ENCODE assay signal across 11 cellular contexts in genomic region chr16:77043076-77043475, GRCh38.
A peak's percentile ranks its signal among the peaks of the same experiment; 100 is the strongest.
DNase-seq lines count a peak whose midpoint lies in the region; ATAC-seq and TF ChIP-seq lines count a peak whose summit lies in the region.
"Had no signal": no experiment of that assay in that cellular context is flagged by ENCODE, and none has a peak within 500 bp of the region (broad histone marks: within the 10 kb centered on the region; RNA-seq: fewer than 3 reads in every experiment).

No MANE protein-coding gene starts in this region.

- intact Hi-C loops in activated naive CD4-positive, alpha-beta T cell treated with anti-CD3 and anti-CD28 coated beads for 36 hours (cut with micrococcal nuclease): loop anchor here (1.0 kb wide), 2 partner anchors 126 to 1254 kb away; no protein-coding TSS in a partner anchor

- DNase-seq in DMS53 (lab: John Stamatoyannopoulos, UW): peak; percentile 24
- peak; percentile 23 for DNase-seq in LNCaP clone FGC (ENCODE audit: low read depth)
- DNase-seq in SK-N-DZ (ENCODE audit: low spot score): peak; percentile 39
- peak; percentile 24 for DNase-seq in iris pigment epithelial cell (ENCODE audit: low read depth)
- no peak for DNase-seq in 8988T
- DNase-seq in activated naive CD4-positive, alpha-beta T cell treated with anti-CD3 and anti-CD28 coated beads for 36 hours: no peak
- DNase-seq: caudate nucleus had no signal

- H3K27ac Mint-ChIP-seq in activated naive CD4-positive, alpha-beta T cell treated with anti-CD3 and anti-CD28 coated beads for 36 hours: no peak overlapping the region
- H3K27ac Mint-ChIP-seq: T-helper 2 cell treated with Interferon-gamma antibody and Interleukin-4, amounts not matched to agents 5 μg/mL and 100 μg/mL, for 36 hours had no signal

- peak; percentile 73 for TF ChIP-seq CTCF in LNCaP clone FGC (IDR thresholded peaks at IDR 0.05; ENCODE audit: control insufficient read depth, extremely low read depth, insufficient read depth)

- no peaks in the 10 kb centered on the region for H3K4me1 Mint-ChIP-seq in activated naive CD4-positive, alpha-beta T cell treated with anti-CD3 and anti-CD28 coated beads for 36 hours (ENCODE audit: low read depth)

- no peak overlapping the region for H3K4me3 ChIP-seq in LNCaP clone FGC (ENCODE audit: low read depth, low read length)
- H3K4me3 ChIP-seq: lung had no signal

- ATAC-seq in HG03469 (IDR thresholded peaks at IDR 0.05; ENCODE audit: unreplicated experiment): no peak
- ATAC-seq in GM18519 (IDR thresholded peaks at IDR 0.05; ENCODE audit: low FRiP score, unreplicated experiment): no peak

- no peaks in the 10 kb centered on the region for H3K36me3 Mint-ChIP-seq in activated naive CD4-positive, alpha-beta T cell treated with anti-CD3 and anti-CD28 coated beads for 36 hours (ENCODE audit: low read depth)

- peaks cover 2% of the 10 kb centered on the region for H3K9me3 Mint-ChIP-seq in activated naive CD4-positive, alpha-beta T cell treated with anti-CD3 and anti-CD28 coated beads for 36 hours
- H3K9me3 Mint-ChIP-seq: T-helper 2 cell treated with Interferon-gamma antibody and Interleukin-4, amounts not matched to agents 5 μg/mL and 100 μg/mL, for 36 hours had no signal

- CTCF ChIA-PET in activated naive CD4-positive, alpha-beta T cell treated with anti-CD3 and anti-CD28 coated beads for 36 hours (lab: Charles Lee): no interaction called here

- no peak overlapping the region for H3K4me3 Mint-ChIP-seq in activated naive CD4-positive, alpha-beta T cell treated with anti-CD3 and anti-CD28 coated beads for 36 hours
- H3K4me3 Mint-ChIP-seq: T-helper 2 cell treated with Interferon-gamma antibody and Interleukin-4, amounts not matched to agents 5 μg/mL and 100 μg/mL, for 36 hours had no signal

- H3K27me3 Mint-ChIP-seq in activated naive CD4-positive, alpha-beta T cell treated with anti-CD3 and anti-CD28 coated beads for 36 hours (ENCODE audit: low read depth): peaks cover 9% of the 10 kb centered on the region

Comparison
In these comparisons a context has a peak if more than half of its experiments do, and no peak if none do; other contexts are left out.
1. DNase-seq: peak in DMS53 (single experiment), LNCaP clone FGC (single experiment), SK-N-DZ (single experiment) and iris pigment epithelial cell (single experiment); none in 8988T (single experiment) and activated naive CD4-positive, alpha-beta T cell treated with anti-CD3 and anti-CD28 coated beads for 36 hours (single experiment).